ENCODE assay signal across 31 cellular contexts in genomic region chr1:5575396-5576110, GRCh38.
"Had no signal": no experiment of that assay in that cellular context is flagged by ENCODE, and none has a peak within 500 bp of the region (broad histone marks: within the 10 kb centered on the region; RNA-seq: fewer than 3 reads in every experiment).

No MANE protein-coding gene starts in this region.

- H3K27ac ChIP-seq: ascending aorta, body of pancreas, KMS-11, SK-N-MC had no signal

- DNase-seq: activated B cell treated with CpG ODN at 0.5 μM for 24 hours; activated CD4-positive, alpha-beta memory T cell treated with anti-CD3 and anti-CD28 coated beads for 36 hours; activated CD4-positive, alpha-beta T cell treated with anti-CD3 and anti-CD28 coated beads for 1 hour; activated CD4-positive, alpha-beta T cell treated with anti-CD3 and anti-CD28 coated beads, Interleukin-2, amount 10 ng/mL, durations not matched to agents 24 days and 14 days; activated effector memory CD4-positive, alpha-beta T cell treated with Interleukin-2 at 50 U/mL for 16 hours; activated naive CD4-positive, alpha-beta T cell; activated naive CD8-positive, alpha-beta T cell treated with anti-CD3 and anti-CD28 coated beads, Interleukin-2, amount 50 U/mL, for 24 hours; activated T-cell treated with anti-CD3 and anti-CD28 coated beads, Interleukin-2, amount 50 U/mL, for 24 hours; amniotic stem cell; body of pancreas; MV-4-11; NCI-H1092 treated with DMSO at 0.1 percent for 48 hours; NCI-H1417 treated with DMSO at 0.1 percent for 48 hours; NCI-H1694; NCI-H2029 treated with DMSO at 0.1 percent for 48 hours; NCI-H345; NCI-H510A; NCI-H526 treated with DMSO at 0.1 percent for 48 hours; NK-92 treated with Interleukin-12 subunit alpha and Interleukin-12 subunit beta, amount 100 ng/mL, for 24 hours; OCI-M1; RPMI8226; T-cell; T-helper 2 cell; T1000 had no signal

- H3K27ac Mint-ChIP-seq: activated B cell treated with CpG ODN at 0.5 μM for 24 hours; activated CD4-positive, alpha-beta memory T cell treated with anti-CD3 and anti-CD28 coated beads for 36 hours; activated CD4-positive, alpha-beta T cell treated with anti-CD3 and anti-CD28 coated beads, Interleukin-2, amount 10 ng/mL, durations not matched to agents 24 days and 14 days; activated naive CD8-positive, alpha-beta T cell treated with anti-CD3 and anti-CD28 coated beads, Interleukin-2, amount 50 U/mL, for 24 hours; activated T-cell treated with anti-CD3 and anti-CD28 coated beads, Interleukin-2, amount 50 U/mL, for 24 hours; activated T-helper 1 cell treated with anti-CD3 and anti-CD28 coated beads, Interleukin-12 subunit alpha, Interleukin-12 subunit beta, Interleukin-2, Interleukin-4 antibody, amounts not matched to agents 30 ng/mL and 10 ng/mL and 1 ng/mL, durations not matched to agents 14 hours and 24 hours and 36 hours; T-cell had no signal

- H3K4me2 ChIP-seq: KMS-11 had no signal

- H3K9me3 Mint-ChIP-seq: activated B cell treated with CpG ODN at 0.5 μM for 24 hours; activated T-cell treated with anti-CD3 and anti-CD28 coated beads, Interleukin-2, amount 50 U/mL, for 24 hours; T-cell had no signal

- H3K9me3 ChIP-seq: ascending aorta, body of pancreas had no signal

- ATAC-seq: activated naive CD4-positive, alpha-beta T cell treated with anti-CD3 and anti-CD28 coated beads, Interleukin-2, amount 50 U/mL, for 72 hours; activated naive CD8-positive, alpha-beta T cell treated with anti-CD3 and anti-CD28 coated beads, Interleukin-2, amount 50 U/mL, for 24 hours; body of pancreas; Panc1; Right ventricle myocardium inferior; T-cell had no signal

- H3K27me3 ChIP-seq: ascending aorta, body of pancreas had no signal

- H3K9ac ChIP-seq: KMS-11 had no signal

- H3K4me3 Mint-ChIP-seq: activated B cell treated with CpG ODN at 0.5 μM for 24 hours; activated CD4-positive, alpha-beta memory T cell treated with anti-CD3 and anti-CD28 coated beads for 36 hours; activated CD4-positive, alpha-beta T cell treated with anti-CD3 and anti-CD28 coated beads, Interleukin-2, amount 10 ng/mL, durations not matched to agents 24 days and 14 days; activated naive CD8-positive, alpha-beta T cell treated with anti-CD3 and anti-CD28 coated beads, Interleukin-2, amount 50 U/mL, for 24 hours; activated T-cell treated with anti-CD3 and anti-CD28 coated beads, Interleukin-2, amount 50 U/mL, for 24 hours; activated T-helper 1 cell treated with anti-CD3 and anti-CD28 coated beads, Interleukin-12 subunit alpha, Interleukin-12 subunit beta, Interleukin-2, Interleukin-4 antibody, amounts not matched to agents 30 ng/mL and 10 ng/mL and 1 ng/mL, durations not matched to agents 14 hours and 24 hours and 36 hours; T-cell had no signal

- H3K4me1 Mint-ChIP-seq: activated B cell treated with CpG ODN at 0.5 μM for 24 hours; activated naive CD8-positive, alpha-beta T cell treated with anti-CD3 and anti-CD28 coated beads, Interleukin-2, amount 50 U/mL, for 24 hours; T-cell had no signal

- H3K4me1 ChIP-seq: ascending aorta, body of pancreas had no signal

- H3K36me3 Mint-ChIP-seq: activated CD4-positive, alpha-beta memory T cell treated with anti-CD3 and anti-CD28 coated beads for 36 hours; activated naive CD4-positive, alpha-beta T cell treated with anti-CD3 and anti-CD28 coated beads, Interleukin-2, amount 50 U/mL, for 72 hours; T-cell had no signal

- H3K4me3 ChIP-seq: ascending aorta, body of pancreas, SK-N-MC had no signal

- H3K36me3 ChIP-seq: ascending aorta had no signal
